Comparison of ENCODE assay signal across 27 cellular contexts in the genomic region with DNA sequence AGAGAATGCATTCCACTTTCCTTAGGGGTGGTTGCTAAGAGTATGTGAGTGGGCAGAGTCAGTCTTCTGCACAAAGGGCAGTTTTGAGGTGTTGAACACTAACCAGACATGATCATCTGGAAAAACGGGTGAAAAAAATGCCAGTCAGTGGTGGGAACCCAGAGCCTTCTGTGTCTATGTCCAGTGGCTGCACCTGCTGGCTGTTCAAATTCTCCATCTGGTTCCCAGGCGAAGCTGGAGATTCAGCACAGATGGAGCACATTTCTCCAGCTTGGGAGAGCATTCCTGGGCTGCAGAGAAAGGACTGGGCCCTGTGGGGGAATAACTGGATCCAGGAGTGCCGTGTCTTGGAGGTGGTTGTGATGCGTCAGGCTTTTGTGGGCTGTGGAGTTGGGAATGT.
A peak's percentile ranks its signal among the peaks of the same experiment; 100 is the strongest.
DNase-seq lines count a peak whose midpoint lies in the region; ATAC-seq and TF ChIP-seq lines count a peak whose summit lies in the region.
"Had no signal": no experiment of that assay in that cellular context is flagged by ENCODE, and none has a peak within 500 bp of the region (broad histone marks: within the 10 kb centered on the region; RNA-seq: fewer than 3 reads in every experiment).

No MANE protein-coding gene starts in this region.

- no peaks in the 10 kb centered on the region for H3K27me3 ChIP-seq in neutrophil
- H3K27me3 ChIP-seq: brain microvascular endothelial cell, gastroesophageal sphincter, pancreas, right atrium auricular region, spleen, upper lobe of left lung had no signal

- no peaks in the 10 kb centered on the region for H3K9me3 Mint-ChIP-seq in type B pancreatic cell
- H3K9me3 Mint-ChIP-seq: CD4-positive, alpha-beta T cell had no signal

- H3K36me3 ChIP-seq in neutrophil: no peaks in the 10 kb centered on the region
- H3K36me3 ChIP-seq: brain microvascular endothelial cell, gastroesophageal sphincter, pancreas, right atrium auricular region, spleen, upper lobe of left lung had no signal

- no peak for ATAC-seq in GM21390 (IDR thresholded peaks at IDR 0.05; ENCODE audit: unreplicated experiment)
- ATAC-seq: GM12878, PC-3 had no signal

- H3K4me1 ChIP-seq in neutrophil (ENCODE audit: control insufficient read depth in 1 of 2, insufficient read depth in 1 of 2, low read depth in 1 of 2, low read length in 1 of 2): peaks cover 12 to 19% of the 10 kb centered on the region in 2 experiments

- peaks cover 5% of the 10 kb centered on the region for H3K36me3 Mint-ChIP-seq in type B pancreatic cell

- H3K4me1 Mint-ChIP-seq in type B pancreatic cell (ENCODE audit: unreplicated experiment): peaks cover 38% of the 10 kb centered on the region

- no peak for TF ChIP-seq CTCF in neutrophil (IDR thresholded peaks at IDR 0.05)
- TF ChIP-seq CTCF in type B pancreatic cell (conservative IDR thresholded peaks at IDR 0.05): no peak

- H3K9me3 ChIP-seq in neutrophil: no peaks in the 10 kb centered on the region
- H3K9me3 ChIP-seq: gastroesophageal sphincter, pancreas, right atrium auricular region, spleen, upper lobe of left lung had no signal

- no peaks in the 10 kb centered on the region for H3K27me3 Mint-ChIP-seq in type B pancreatic cell
- H3K27me3 Mint-ChIP-seq: CD4-positive, alpha-beta T cell had no signal

- peak overlapping the region; percentile 48 for H3K27ac ChIP-seq in neutrophil
- H3K27ac ChIP-seq: brain microvascular endothelial cell, gastroesophageal sphincter, KMS-11, spleen had no signal

- H3K27ac Mint-ChIP-seq in type B pancreatic cell: peak overlapping the region; percentile 85
- H3K27ac Mint-ChIP-seq: CD4-positive, alpha-beta T cell had no signal

- peak; percentile 34 for DNase-seq in activated effector memory CD4-positive, alpha-beta T cell treated with anti-CD3 and anti-CD28 coated beads, Interleukin-2, amount 50 U/mL, for 16 hours
- DNase-seq in activated effector memory CD4-positive, alpha-beta T cell treated with Interleukin-2 at 50 U/mL for 16 hours: no peak
- DNase-seq in cerebellar cortex (ENCODE audit: low spot score): peak; percentile 53
- no peak for DNase-seq in type B pancreatic cell (ENCODE audit: extremely low spot score, unreplicated experiment)
- no peak for DNase-seq in COLO829 (ENCODE audit: low spot score)
- no peak for DNase-seq in activated CD8-positive, alpha-beta memory T cell treated with anti-CD3 and anti-CD28 coated beads, Interleukin-2, amount 50 U/mL, for 4 hours
- DNase-seq: activated naive CD4-positive, alpha-beta T cell treated with Interleukin-2 at 50 U/mL for 16 hours; activated T-cell treated with anti-CD3 and anti-CD28 coated beads, Interleukin-2, amount 50 U/mL, for 48 hours; brain microvascular endothelial cell; CD4-positive, alpha-beta T cell; H7; hypothalamus; left cardiac atrium; NCI-H1417 treated with DMSO at 0.1 percent for 48 hours; NCI-H2029 treated with DMSO at 0.1 percent for 48 hours; NCI-H524 treated with DMSO at 0.1 percent for 48 hours; pancreas; spleen; T-helper 2 cell had no signal

- H3K4me3 ChIP-seq in neutrophil (ENCODE audit: low read depth in 1 of 2, low read length in 1 of 2): no peak overlapping the region
- H3K4me3 ChIP-seq: gastroesophageal sphincter, GM12878, pancreas, right atrium auricular region, spleen, upper lobe of left lung had no signal

- H3K4me3 Mint-ChIP-seq in type B pancreatic cell: peak overlapping the region; percentile 37
- H3K4me3 Mint-ChIP-seq: CD4-positive, alpha-beta T cell had no signal

Comparison
In these comparisons a context has a peak if more than half of its experiments do, and no peak if none do; other contexts are left out.
1. DNase-seq: peak in activated effector memory CD4-positive, alpha-beta T cell treated with anti-CD3 and anti-CD28 coated beads, Interleukin-2, amount 50 U/mL, for 16 hours (single experiment) and cerebellar cortex (single experiment); none in activated effector memory CD4-positive, alpha-beta T cell treated with Interleukin-2 at 50 U/mL for 16 hours (single experiment), type B pancreatic cell (single experiment), COLO829 (single experiment) and activated CD8-positive, alpha-beta memory T cell treated with anti-CD3 and anti-CD28 coated beads, Interleukin-2, amount 50 U/mL, for 4 hours (single experiment).